ENCODE assay signal across 19 cellular contexts in the genomic region with DNA sequence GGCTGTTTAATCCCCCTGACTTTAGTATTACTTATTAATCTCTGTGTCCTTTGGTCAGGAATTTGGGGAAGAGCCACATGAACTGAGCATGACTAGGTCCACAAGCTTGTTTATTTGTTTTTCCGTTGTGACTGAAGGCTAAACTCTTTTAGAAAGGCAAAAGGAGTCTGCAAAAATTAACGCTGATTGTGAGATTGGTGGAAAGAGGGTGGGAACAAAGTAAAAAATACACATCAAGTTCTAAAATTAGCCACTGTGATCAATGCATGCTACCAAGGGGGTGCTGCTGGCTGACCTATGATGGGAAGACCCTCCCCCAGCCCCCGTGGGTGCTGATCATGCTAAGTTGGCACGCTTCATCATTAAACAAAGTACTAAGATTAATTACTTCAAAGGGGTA.
"Had no signal": no experiment of that assay in that cellular context is flagged by ENCODE, and none has a peak within 500 bp of the region (broad histone marks: within the 10 kb centered on the region; RNA-seq: fewer than 3 reads in every experiment).

No MANE protein-coding gene starts in this region.

- DNase-seq: colonic mucosa; dermis blood vessel endothelial cell; erythroblast; foreskin keratinocyte; head of caudate nucleus; hippocampal formation; left ventricle myocardium inferior; mesendoderm; naive B cell; psoas muscle; sigmoid colon; stimulated activated CD4-positive, alpha-beta T cell treated with anti-CD3 and anti-CD28 coated beads, Interleukin-2, amount 100 ng/mL, for 48 hours; stimulated activated naive CD4-positive, alpha-beta T cell treated with Interleukin-2 at 50 U/mL for 16 hours; upper lobe of left lung; uterus had no signal

- ATAC-seq: foreskin keratinocyte, psoas muscle had no signal

- H3K4me3 ChIP-seq: colonic mucosa, left ventricle myocardium inferior, lung, psoas muscle, sigmoid colon, skin epidermis, upper lobe of left lung, uterus had no signal

- H3K27me3 ChIP-seq: colonic mucosa, foreskin keratinocyte, sigmoid colon, upper lobe of left lung, uterus had no signal

- H3K4me1 ChIP-seq: colonic mucosa, foreskin keratinocyte, parathyroid adenoma, psoas muscle, uterus had no signal

- H3K36me3 ChIP-seq: colonic mucosa, left ventricle myocardium inferior, sigmoid colon, upper lobe of left lung, uterus had no signal

- H3K9me3 ChIP-seq: colonic mucosa, left ventricle myocardium inferior, psoas muscle, sigmoid colon, upper lobe of left lung, uterus had no signal

- H3K27ac Mint-ChIP-seq: naive B cell had no signal

- H3K27ac ChIP-seq: colonic mucosa, foreskin keratinocyte, left ventricle myocardium inferior, parathyroid adenoma, psoas muscle, sigmoid colon, skin epidermis, upper lobe of left lung, uterus had no signal

- H3K4me3 Mint-ChIP-seq: naive B cell, nephron had no signal

- H3K9me3 Mint-ChIP-seq: naive B cell, nephron had no signal

- H3K4me1 Mint-ChIP-seq: naive B cell had no signal

- H3K36me3 Mint-ChIP-seq: naive B cell had no signal
